In the genomic region with DNA sequence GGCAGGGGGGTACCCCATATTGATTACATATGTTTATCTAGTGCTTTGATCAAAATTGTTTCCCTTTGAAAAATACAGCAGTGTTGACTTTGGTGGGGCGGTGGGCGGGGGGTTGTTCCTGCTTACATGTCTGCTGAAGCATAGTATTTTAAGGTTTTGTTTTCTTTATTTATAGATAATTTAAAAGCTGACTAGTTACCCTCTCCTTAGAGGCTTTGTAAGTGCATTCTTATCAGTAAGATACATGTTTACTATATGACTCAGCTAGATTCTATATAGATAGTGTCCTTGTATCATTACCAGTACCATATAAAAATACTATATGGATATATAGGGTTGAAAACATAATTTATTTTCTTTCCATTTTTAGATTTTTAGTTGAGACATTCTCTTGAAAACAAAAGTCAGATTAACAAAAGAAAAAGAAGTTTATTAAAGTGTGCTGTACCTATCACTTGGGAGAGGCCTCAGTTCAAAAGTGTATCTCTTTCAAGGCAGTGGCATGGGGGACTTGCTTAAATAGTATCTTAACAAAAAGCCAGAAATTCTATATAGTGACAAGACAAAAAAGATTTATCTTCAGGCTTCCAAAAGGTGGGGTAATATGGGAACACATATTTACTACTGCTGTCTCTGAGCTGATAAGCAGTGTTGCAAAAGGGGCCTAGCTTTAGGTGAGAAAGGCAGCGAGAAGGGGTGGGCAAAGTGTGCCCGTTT, we compare ENCODE assay signal across 20 cellular contexts.
A peak's percentile ranks its signal among the peaks of the same experiment; 100 is the strongest.
DNase-seq lines count a peak whose midpoint lies in the region; ATAC-seq, FAIRE-seq and TF ChIP-seq lines count a peak whose summit lies in the region.
"Had no signal": no experiment of that assay in that cellular context is flagged by ENCODE, and none has a peak within 500 bp of the region (broad histone marks: within the 10 kb centered on the region; RNA-seq: fewer than 3 reads in every experiment).

No MANE protein-coding gene starts in this region.

- H3K4me1 Mint-ChIP-seq in astrocyte (ENCODE audit: low read depth, unreplicated experiment) (peaks cover 9% of the 10 kb centered on the region), progenitor cell of endocrine pancreas (ENCODE audit: low read depth) (peaks cover 19% of the 10 kb centered on the region)

- no peak for TF ChIP-seq RAD21 in HCT116 (IDR thresholded peaks at IDR 0.05; ENCODE audit: low read depth)

- H3K9me3 ChIP-seq in HCT116 (ENCODE audit: control insufficient read depth in 1 of 2, insufficient read depth in 1 of 2, low read depth in 1 of 2, low read length in 2 of 2) (no peaks in the 10 kb centered on the region), astrocyte (ENCODE audit: insufficient read depth, low read depth, low read length) (no peaks in the 10 kb centered on the region)
- H3K9me3 ChIP-seq: transverse colon had no signal

- peak; percentile 30; the same call in 1 of the 2 replicates for ATAC-seq in HCT116
- ATAC-seq: activated CD8-positive, alpha-beta memory T cell treated with anti-CD3 and anti-CD28 coated beads, Interleukin-2, amount 10 ng/mL, durations not matched to agents 7 days and 5 days; right cardiac atrium had no signal

- no peaks in the 10 kb centered on the region for H4K20me1 ChIP-seq in HCT116 (ENCODE audit: insufficient read depth)
- peaks cover 6% of the 10 kb centered on the region for H4K20me1 ChIP-seq in astrocyte (ENCODE audit: insufficient read depth, low read length)

- POLR2A ChIA-PET in HCT116 (lab: Charles Lee), result no interaction called here

- H3K9me3 Mint-ChIP-seq in astrocyte (ENCODE audit: unreplicated experiment) (no peaks in the 10 kb centered on the region), progenitor cell of endocrine pancreas (ENCODE audit: low read depth) (no peaks in the 10 kb centered on the region)

- TF ChIP-seq POLR2A in HCT116 (IDR thresholded peaks at IDR 0.05; ENCODE audit: borderline replicate concordance, extremely low read depth, insufficient read depth, insufficient read length), result no peak

- BruUV-seq in HCT116 (replicated peaks; lab: Mats Ljungman, UMichigan), result no TSS peak

- intact Hi-C loops in HCT116 (cut with micrococcal nuclease), result no loop called here
- intact Hi-C loops in dorsolateral prefrontal cortex (cut with DNase I), result no loop called here

- H2AFZ ChIP-seq in HCT116 (ENCODE audit: low read depth, low read length, poor library complexity, severe bottlenecking) (no peak overlapping the region), astrocyte (ENCODE audit: low read depth, low read length) (no peak overlapping the region)

- CTCF ChIA-PET in HCT116 (lab: Charles Lee), result interaction anchor here (0.8 kb wide), 1 partner anchor 17 kb away, joined by 3 read pairs; no protein-coding TSS in a partner anchor

- H3K4me3 Mint-ChIP-seq in astrocyte (ENCODE audit: unreplicated experiment) (no peak overlapping the region), progenitor cell of endocrine pancreas (ENCODE audit: low read depth) (no peak overlapping the region)
- H3K4me3 Mint-ChIP-seq: activated CD8-positive, alpha-beta memory T cell treated with anti-CD3 and anti-CD28 coated beads, Interleukin-2, amount 10 ng/mL, durations not matched to agents 7 days and 5 days had no signal

- H3K27me3 Mint-ChIP-seq in astrocyte (ENCODE audit: low read depth, unreplicated experiment), result no peaks in the 10 kb centered on the region
- H3K27me3 Mint-ChIP-seq in progenitor cell of endocrine pancreas, result no peaks in the 10 kb centered on the region
- H3K27me3 Mint-ChIP-seq: activated CD8-positive, alpha-beta memory T cell treated with anti-CD3 and anti-CD28 coated beads, Interleukin-2, amount 10 ng/mL, durations not matched to agents 7 days and 5 days had no signal

- DNase-seq in HCT116 (ENCODE audit: low read depth, low spot score), result no peak
- peak; percentile 70 for DNase-seq in NCI-H748 (lab: John Stamatoyannopoulos, UW; ENCODE audit: unreplicated experiment)
- DNase-seq in astrocyte (ENCODE audit: low read depth), result peak; percentile 22
- no peak for DNase-seq in progenitor cell of endocrine pancreas (ENCODE audit: low spot score, unreplicated experiment)
- DNase-seq in NOMO-1 treated with dmso at 0.1 percent for 144 hours (lab: John Stamatoyannopoulos, UW; ENCODE audit: unreplicated experiment), result no peak
- no peak for DNase-seq in activated naive CD4-positive, alpha-beta T cell treated with Interleukin-2 at 50 U/mL for 16 hours
- no peak for DNase-seq in dorsolateral prefrontal cortex
- DNase-seq: activated CD4-positive, CD25-positive, alpha-beta regulatory T cell treated with anti-CD3 and anti-CD28 coated beads, Interleukin-2, amount 50 U/mL, for 72 hours; activated CD8-positive, alpha-beta memory T cell treated with anti-CD3 and anti-CD28 coated beads, Interleukin-2, amount 10 ng/mL, durations not matched to agents 7 days and 5 days; activated gamma-delta T cell; aorta; DND-41; MV-4-11; NCI-H2029; NCI-H82; right cardiac atrium; stimulated activated naive CD4-positive, alpha-beta T cell treated with Interleukin-2 at 50 U/mL for 16 hours; transverse colon had no signal

- H3K9me2 ChIP-seq in HCT116 (ENCODE audit: insufficient read depth), result no peaks in the 10 kb centered on the region

- TF ChIP-seq CTCF in HCT116 (IDR thresholded peaks at IDR 0.05 in 2 of 3, conservative IDR thresholded peaks at IDR 0.05 in 1 of 3; ENCODE audit: borderline replicate concordance in 1 of 3, insufficient read depth in 1 of 3, low read depth in 2 of 3, low read length in 2 of 3) (no peak), astrocyte (IDR thresholded peaks at IDR 0.05; ENCODE audit: insufficient read depth, low read depth, low read length) (no peak), progenitor cell of endocrine pancreas (IDR thresholded peaks at IDR 0.05; ENCODE audit: unreplicated experiment) (no peak), dorsolateral prefrontal cortex (IDR thresholded peaks at IDR 0.05 in 54 of 56, conservative IDR thresholded peaks at IDR 0.05 in 2 of 56; ENCODE audit: low read depth in 1 of 56, partially characterized antibody in 56 of 56) (no peak)

- H3K79me2 ChIP-seq in HCT116 (ENCODE audit: insufficient read depth, low read length) (no peaks in the 10 kb centered on the region), astrocyte (ENCODE audit: insufficient read depth, low read length) (no peaks in the 10 kb centered on the region)

- RAD21 ChIA-PET in HCT116 (lab: Charles Lee; ENCODE audit: low non-redundant PET in 1 of 2, low total read pairs in 2 of 2, uncharacterized antibody in 2 of 2, unreplicated experiment in 2 of 2), result no interaction called here

- H3K4me1 ChIP-seq in HCT116 (ENCODE audit: control insufficient read depth in 1 of 2, insufficient read depth in 2 of 2, low read length in 2 of 2), result peaks cover 9 to 13% of the 10 kb centered on the region in 2 experiments
- peaks cover 5% of the 10 kb centered on the region for H3K4me1 ChIP-seq in astrocyte (ENCODE audit: insufficient read depth, low read length)

- H3K4me3 ChIP-seq in HCT116 (replicated peaks in 1 of 2; ENCODE audit: low read depth in 1 of 2, low read length in 2 of 2), result no peak overlapping the region
- H3K4me3 ChIP-seq in astrocyte (ENCODE audit: insufficient read depth, low read depth, low read length), result no peak overlapping the region
- no peak overlapping the region for H3K4me3 ChIP-seq in dorsolateral prefrontal cortex
- H3K4me3 ChIP-seq: transverse colon had no signal

- H3K27ac Mint-ChIP-seq in astrocyte (ENCODE audit: unreplicated experiment), result no peak overlapping the region
- peak overlapping the region; percentile 24 for H3K27ac Mint-ChIP-seq in progenitor cell of endocrine pancreas
- H3K27ac Mint-ChIP-seq: activated CD8-positive, alpha-beta memory T cell treated with anti-CD3 and anti-CD28 coated beads, Interleukin-2, amount 10 ng/mL, durations not matched to agents 7 days and 5 days had no signal

- H3K9ac ChIP-seq in HCT116 (ENCODE audit: low read length) (no peak overlapping the region), astrocyte (ENCODE audit: low read length) (no peak overlapping the region)

- H3K36me3 Mint-ChIP-seq in astrocyte (ENCODE audit: low read depth, unreplicated experiment) (peaks cover 3% of the 10 kb centered on the region), progenitor cell of endocrine pancreas (ENCODE audit: insufficient read depth) (no peaks in the 10 kb centered on the region)

- no peak overlapping the region for H3K27ac ChIP-seq in HCT116 (ENCODE audit: low read depth, low read length)
- no peak overlapping the region for H3K27ac ChIP-seq in astrocyte (ENCODE audit: low read depth, low read length)
- H3K27ac ChIP-seq in dorsolateral prefrontal cortex, result no peak overlapping the region
- H3K27ac ChIP-seq: transverse colon had no signal

- H3K27me3 ChIP-seq in HCT116 (ENCODE audit: insufficient read depth, low read length), result no peaks in the 10 kb centered on the region
- H3K27me3 ChIP-seq in astrocyte (ENCODE audit: insufficient read depth, low read length), result no peaks in the 10 kb centered on the region
- H3K27me3 ChIP-seq in dorsolateral prefrontal cortex, result no peaks in the 10 kb centered on the region
- H3K27me3 ChIP-seq: transverse colon had no signal

- no peak for FAIRE-seq in astrocyte (lab: Jason Lieb, UNC)
- FAIRE-seq: colon, frontal cortex had no signal

- H3K36me3 ChIP-seq in HCT116 (ENCODE audit: control insufficient read depth in 1 of 2, insufficient read depth in 2 of 2, low read length in 2 of 2) (no peaks in the 10 kb centered on the region), astrocyte (ENCODE audit: insufficient read depth, low read length) (no peaks in the 10 kb centered on the region)
- H3K36me3 ChIP-seq: transverse colon had no signal

- peak overlapping the region; percentile 42; the same call in 1 of the 2 replicates for H3K4me2 ChIP-seq in HCT116 (ENCODE audit: low read length)
- peak overlapping the region; percentile 20 for H3K4me2 ChIP-seq in astrocyte (ENCODE audit: low read length)

TF ChIP-seq in HCT116, 20 proteins besides CTCF, POLR2A, EP300 and RAD21:
- TF ChIP-seq CBX3 (IDR thresholded peaks at IDR 0.05; ENCODE audit: low read depth) (no peak), SRF (IDR thresholded peaks at IDR 0.05; ENCODE audit: low read depth) (no peak)
- TF ChIP-seq, protein P1, sequence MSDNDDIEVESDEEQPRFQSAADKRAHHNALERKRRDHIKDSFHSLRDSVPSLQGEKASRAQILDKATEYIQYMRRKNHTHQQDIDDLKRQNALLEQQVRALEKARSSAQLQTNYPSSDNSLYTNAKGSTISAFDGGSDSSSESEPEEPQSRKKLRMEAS (IDR thresholded peaks at IDR 0.05), result no peak

Comparison
In these comparisons a context has a peak if more than half of its experiments do, and no peak if none do; other contexts are left out.
1. DNase-seq: peak in NCI-H748 (single experiment) and astrocyte (single experiment); none in HCT116 (single experiment), progenitor cell of endocrine pancreas (single experiment), NOMO-1 treated with dmso at 0.1 percent for 144 hours (single experiment), activated naive CD4-positive, alpha-beta T cell treated with Interleukin-2 at 50 U/mL for 16 hours (single experiment) and dorsolateral prefrontal cortex (0 of 10).